ENCODE assay signal across 18 cellular contexts in genomic region chr2:29616569-29616968, GRCh38.
DNase-seq lines count a peak whose midpoint lies in the region; ATAC-seq and TF ChIP-seq lines count a peak whose summit lies in the region.
"Had no signal": no experiment of that assay in that cellular context is flagged by ENCODE, and none has a peak within 500 bp of the region (broad histone marks: within the 10 kb centered on the region; RNA-seq: fewer than 3 reads in every experiment).

No MANE protein-coding gene starts in this region.

- H3K4me3 ChIP-seq in SK-N-SH (ENCODE audit: low read depth in 2 of 2, low read length in 1 of 2) (no peak overlapping the region), trophoblast cell (ENCODE audit: low read depth, low read length) (no peak overlapping the region)
- H3K4me3 ChIP-seq: BLaER1, GM23248 had no signal

- H3K23ac ChIP-seq in trophoblast cell (ENCODE audit: low read length): no peak overlapping the region

- no peaks in the 10 kb centered on the region for H3K79me2 ChIP-seq in SK-N-SH (ENCODE audit: insufficient read depth)
- no peaks in the 10 kb centered on the region for H3K79me2 ChIP-seq in trophoblast cell (ENCODE audit: control insufficient read depth, insufficient read depth, low read length, poor library complexity)

- no peak overlapping the region for H3K4ac ChIP-seq in trophoblast cell (ENCODE audit: low read depth, low read length)

- H3K9me2 ChIP-seq in SK-N-SH: no peaks in the 10 kb centered on the region

- no peak overlapping the region for H2BK12ac ChIP-seq in trophoblast cell (ENCODE audit: low read length)

- POLR2A ChIA-PET in SK-N-SH (lab: Yijun Ruan, JAX): interaction anchor here (1.1 to 2.4 kb wide), 3 partner anchors 34 to 354 kb away, joined by 3 to 11 read pairs (median 4); no protein-coding TSS in a partner anchor

- no peak overlapping the region for H2AFZ ChIP-seq in SK-N-SH (ENCODE audit: low read depth)
- H2AFZ ChIP-seq in trophoblast cell (ENCODE audit: insufficient read depth, low read length, poor library complexity): no peak overlapping the region
- H2AFZ ChIP-seq: GM23248 had no signal

- no peak overlapping the region for H4K8ac ChIP-seq in trophoblast cell (ENCODE audit: low read depth, low read length)

- CTCF ChIA-PET in SK-N-SH (lab: Yijun Ruan, JAX): interaction anchor here (1.4 kb wide), 1 partner anchor 12 kb away, joined by 5 read pairs; no protein-coding TSS in a partner anchor

- H3K4me2 ChIP-seq in SK-N-SH (no peak overlapping the region), trophoblast cell (ENCODE audit: low read length) (no peak overlapping the region)
- H3K4me2 ChIP-seq: BLaER1 had no signal

- TF ChIP-seq EP300 in SK-N-SH (IDR thresholded peaks at IDR 0.05; ENCODE audit: borderline replicate concordance in 1 of 2, low read depth in 1 of 2, low read length in 1 of 2): peak in 1 of 2 experiments; percentile 85; a peak in 2 of 4 replicates

- H3K27ac ChIP-seq in SK-N-SH (ENCODE audit: low read depth in 2 of 2, low read length in 1 of 2) (peak overlapping the region in 1 of 2 experiments; percentile 99; a peak in 2 of 4 replicates), trophoblast cell (ENCODE audit: low read depth, low read length) (peak overlapping the region; percentile 94)
- H3K27ac ChIP-seq: 22Rv1, BLaER1, C4-2B, GM23248 had no signal

- no peak overlapping the region for H2BK120ac ChIP-seq in trophoblast cell (ENCODE audit: insufficient read depth, low read length, poor library complexity)

- H3K36me3 ChIP-seq in SK-N-SH (replicated peaks in 1 of 2; ENCODE audit: control insufficient read depth in 1 of 2, insufficient read depth in 2 of 2, low read length in 1 of 2) (no peaks in the 10 kb centered on the region), trophoblast cell (ENCODE audit: control insufficient read depth in 1 of 2, insufficient read depth in 2 of 2, low read length in 2 of 2) (no peaks in the 10 kb centered on the region)
- H3K36me3 ChIP-seq: BLaER1 had no signal

- DNase-seq in SK-N-SH: peak; percentile 41
- peak; percentile 48 for DNase-seq in islet precursor cell
- DNase-seq in trophoblast cell: no peak
- no peak for DNase-seq in HuH-7 (ENCODE audit: low spot score)
- no peak for DNase-seq in NCI-H1105 treated with DMSO at 0.1 percent for 48 hours (lab: John Stamatoyannopoulos, UW)
- no peak for DNase-seq in NCI-H1417 (lab: John Stamatoyannopoulos, UW)
- DNase-seq: Caco-2; CD4-positive, CD25-positive, alpha-beta regulatory T cell; CD8-positive, alpha-beta T cell; DMS153; DND-41; GM23248; H9; HFFc6 had no signal

- H4K12ac ChIP-seq in trophoblast cell (ENCODE audit: low read depth, low read length): no peak overlapping the region

- no peak overlapping the region for H2AK5ac ChIP-seq in trophoblast cell (ENCODE audit: low read length)

- H4K20me1 ChIP-seq in SK-N-SH (ENCODE audit: insufficient read depth): no peaks in the 10 kb centered on the region
- H4K20me1 ChIP-seq: BLaER1 had no signal

- no peak overlapping the region for H3K18ac ChIP-seq in trophoblast cell (ENCODE audit: low read length)

- H4K91ac ChIP-seq in trophoblast cell (ENCODE audit: low read depth, low read length): no peak overlapping the region

- no peak overlapping the region for H2BK5ac ChIP-seq in trophoblast cell (ENCODE audit: low read depth, low read length, poor library complexity)

- peak; percentile 16; the same call in 1 of the 2 replicates for TF ChIP-seq RAD21 in SK-N-SH (IDR thresholded peaks at IDR 0.05; ENCODE audit: low read length)

- peaks cover 34% of the 10 kb centered on the region for H3K79me1 ChIP-seq in trophoblast cell (ENCODE audit: low read length)

- no peaks in the 10 kb centered on the region for H3F3A ChIP-seq in SK-N-SH (replicated peaks; ENCODE audit: insufficient read depth)

- WGBS in SK-N-SH (ENCODE audit: low lambda C conversion rate): 33% methylated on average over 1 of the region's 1 CpG
- WGBS in trophoblast cell (ENCODE audit: extremely low coverage, insufficient coverage, insufficient read length): no CpG with 5 or more reads among the region's 1 CpG

- H3K4me1 ChIP-seq in SK-N-SH (ENCODE audit: control insufficient read depth in 1 of 2, insufficient read depth in 2 of 2, low read depth in 1 of 2, low read length in 1 of 2) (peaks cover 0 to 79% of the 10 kb centered on the region in 2 experiments; a peak in 2 of 4 replicates), trophoblast cell (ENCODE audit: control insufficient read depth in 1 of 2, insufficient read depth in 2 of 2, low read length in 2 of 2) (peaks cover 15 to 30% of the 10 kb centered on the region in 2 experiments)
- H3K4me1 ChIP-seq: BLaER1 had no signal

- H3K27me3 ChIP-seq in SK-N-SH (ENCODE audit: insufficient read depth) (no peaks in the 10 kb centered on the region), trophoblast cell (ENCODE audit: insufficient read depth, low read length) (no peaks in the 10 kb centered on the region)
- H3K27me3 ChIP-seq: BLaER1 had no signal

- no peaks in the 10 kb centered on the region for H3K9me3 ChIP-seq in SK-N-SH
- H3K9me3 ChIP-seq in trophoblast cell (ENCODE audit: insufficient read depth, low read depth, low read length): no peaks in the 10 kb centered on the region
- H3K9me3 ChIP-seq: BLaER1, Caco-2 had no signal

- H3K14ac ChIP-seq in trophoblast cell (ENCODE audit: low read length): no peak overlapping the region

- ATAC-seq in SK-N-SH treated with all-trans-retinoic acid at 6 μM for 48 hours: no peak
- ATAC-seq: CD8-positive, alpha-beta T cell had no signal

- H3K9ac ChIP-seq in SK-N-SH (no peak overlapping the region), trophoblast cell (ENCODE audit: low read length) (no peak overlapping the region)
- H3K9ac ChIP-seq: BLaER1, GM23248 had no signal

- TF ChIP-seq CTCF in SK-N-SH (IDR thresholded peaks at IDR 0.05): no peak

TF ChIP-seq in SK-N-SH, 30 proteins besides CTCF, POLR2A, EP300 and RAD21:
- TF ChIP-seq FOSL2 (IDR thresholded peaks at IDR 0.05; ENCODE audit: borderline replicate concordance, low read depth) (no peak), YY1 (IDR thresholded peaks at IDR 0.05; ENCODE audit: low read depth) (no peak), PBX3 (IDR thresholded peaks at IDR 0.05) (no peak), NRF1 (IDR thresholded peaks at IDR 0.05; ENCODE audit: low read depth, low read length) (no peak), FOXJ3 (CRISPR knock-in tag; IDR thresholded peaks at IDR 0.05) (0 out of 2 replicates have a peak, but pooled peaks have one; percentile 44), JUND (IDR thresholded peaks at IDR 0.05) (no peak), RXRA (IDR thresholded peaks at IDR 0.05; ENCODE audit: borderline replicate concordance, low read depth) (no peak), RCOR1 (IDR thresholded peaks at IDR 0.05; ENCODE audit: low read length) (peak; percentile 63; the same call in 1 of the 2 replicates), GATA2 (CRISPR knock-in tag; IDR thresholded peaks at IDR 0.05) (peak; percentile 95), MAX (IDR thresholded peaks at IDR 0.05; ENCODE audit: low read depth) (no peak), ELF1 (IDR thresholded peaks at IDR 0.05) (no peak)
TF ChIP-seq in SK-N-SH: peak in this region for 3.

TF ChIP-seq in SK-N-SH treated with all-trans-retinoic acid at 6 μM for 48 hours, 23 proteins besides CTCF, POLR2A, EP300 and RAD21 (continues in another document):
- TF ChIP-seq ZC3H10 (CRISPR knock-in tag; IDR thresholded peaks at IDR 0.05) (no peak), ZNF8 (CRISPR knock-in tag; IDR thresholded peaks at IDR 0.05) (no peak), CREB5 (CRISPR knock-in tag; IDR thresholded peaks at IDR 0.05; ENCODE audit: low read depth) (no peak), ESRRG (CRISPR knock-in tag; IDR thresholded peaks at IDR 0.05) (no peak), ISL1 (CRISPR knock-in tag; IDR thresholded peaks at IDR 0.05) (no peak), ZNF565 (CRISPR knock-in tag; conservative IDR thresholded peaks at IDR 0.05; ENCODE audit: low read depth) (no peak), TOX (CRISPR knock-in tag; IDR thresholded peaks at IDR 0.05; ENCODE audit: borderline replicate concordance) (no peak), BACH2 (CRISPR knock-in tag; IDR thresholded peaks at IDR 0.05; ENCODE audit: borderline replicate concordance) (no peak), PATZ1 (CRISPR knock-in tag; IDR thresholded peaks at IDR 0.05; ENCODE audit: borderline replicate concordance) (no peak)

Comparison
In these comparisons a context has a peak if more than half of its experiments do, and no peak if none do; other contexts are left out.
1. DNase-seq: peak in SK-N-SH (single experiment) and islet precursor cell (single experiment); none in trophoblast cell (0 of 2), HuH-7 (single experiment), NCI-H1105 treated with DMSO at 0.1 percent for 48 hours (single experiment) and NCI-H1417 (0 of 3).